8 cellular contexts compared by ENCODE assay signal in genomic region chr5:96702503-96703383, GRCh38. TPM values are rescaled to one million over a fixed set of nuclear protein-coding genes. Genes with fewer than 3 reads are reported as not detected.
DNase-seq lines count a peak whose midpoint lies in the region; ATAC-seq and TF ChIP-seq lines count a peak whose summit lies in the region.

No MANE protein-coding gene starts in this region.

- whole genome bisulfite sequencing in psoas muscle, 3 donors: 0 to 1% (median 1%) methylated on average over 57 to 70 of the region's 70 CpGs

- H3K4me1 ChIP-seq in DOHH2 (ENCODE audit: control insufficient read depth, low read length) (peaks cover 17% of the 10 kb centered on the region), ascending aorta (peaks cover 0 to 21% of the 10 kb centered on the region in 2 donors), right atrium auricular region (peaks cover 0 to 53% of the 10 kb centered on the region in 2 donors), psoas muscle (peaks cover 69% of the 10 kb centered on the region)

- H3K27ac Mint-ChIP-seq in T-helper 2 cell treated with Interferon-gamma antibody and Interleukin-4, amounts not matched to agents 5 μg/mL and 100 μg/mL, for 36 hours: peak overlapping the region; percentile 90

- in situ Hi-C loops in KBM-7 (cut with MboI; ENCODE audit: low pct_unique_long_range_greater_than_20kb, low sequenced_read_pairs): no loop called here

- peak; percentile 69 for ATAC-seq in GM21737 (IDR thresholded peaks at IDR 0.05; ENCODE audit: unreplicated experiment)
- ATAC-seq in psoas muscle: peak; percentile 85 to 94 (median 88)

- no peaks in the 10 kb centered on the region for H3K79me2 ChIP-seq in DOHH2 (ENCODE audit: control insufficient read depth, low read length)

- H3K9me3 Mint-ChIP-seq in T-helper 2 cell treated with Interferon-gamma antibody and Interleukin-4, amounts not matched to agents 5 μg/mL and 100 μg/mL, for 36 hours: no peaks in the 10 kb centered on the region

- no peak for TF ChIP-seq CTCF in DOHH2 (IDR thresholded peaks at IDR 0.05; ENCODE audit: low read depth, low read length, poor library complexity, severe bottlenecking)
- TF ChIP-seq CTCF in ascending aorta (IDR thresholded peaks at IDR 0.05): no peak
- TF ChIP-seq CTCF in right atrium auricular region (IDR thresholded peaks at IDR 0.05): no peak
- no peak for TF ChIP-seq CTCF in psoas muscle (IDR thresholded peaks at IDR 0.05)

- H3K27me3 ChIP-seq in DOHH2 (ENCODE audit: control insufficient read depth, low read length) (peaks cover 5% of the 10 kb centered on the region; the same call in 1 of the 2 replicates), ascending aorta (no peaks in the 10 kb centered on the region), right atrium auricular region (no peaks in the 10 kb centered on the region), psoas muscle (ENCODE audit: insufficient read depth in 3 of 3, low read length in 2 of 3) (no peaks in the 10 kb centered on the region)

- H3K36me3 ChIP-seq in DOHH2 (ENCODE audit: control insufficient read depth, low read length) (no peaks in the 10 kb centered on the region), ascending aorta (no peaks in the 10 kb centered on the region), right atrium auricular region (peaks cover 5% of the 10 kb centered on the region), psoas muscle (ENCODE audit: insufficient read depth in 1 of 2, low read depth in 1 of 2) (peaks cover 0 to 6% of the 10 kb centered on the region in 2 donors)

- H3K9me3 ChIP-seq in DOHH2 (ENCODE audit: control insufficient read depth, insufficient read depth, low read length) (no peaks in the 10 kb centered on the region), ascending aorta (no peaks in the 10 kb centered on the region), right atrium auricular region (no peaks in the 10 kb centered on the region), psoas muscle (no peaks in the 10 kb centered on the region)

- H3K27me3 Mint-ChIP-seq in T-helper 2 cell treated with Interferon-gamma antibody and Interleukin-4, amounts not matched to agents 5 μg/mL and 100 μg/mL, for 36 hours (ENCODE audit: low read depth): no peaks in the 10 kb centered on the region

- no peaks in the 10 kb centered on the region for H3K9me2 ChIP-seq in DOHH2 (replicated peaks; ENCODE audit: control insufficient read depth, low read length)

- peak; percentile 74 for DNase-seq in KBM-7
- DNase-seq in T-helper 2 cell treated with Interferon-gamma antibody and Interleukin-4, amounts not matched to agents 5 μg/mL and 100 μg/mL, for 36 hours (ENCODE audit: low spot score): peak; percentile 80
- DNase-seq in ascending aorta (ENCODE audit: low spot score in 2 of 2): peak; percentile 90 to 99
- DNase-seq in right atrium auricular region (ENCODE audit: low spot score): peak; percentile 98
- peak; percentile 98 for DNase-seq in psoas muscle
- peak; percentile 92 for DNase-seq in ureter (ENCODE audit: low spot score)

- H4K20me1 ChIP-seq in DOHH2 (ENCODE audit: control insufficient read depth, insufficient read depth, low read depth, low read length): no peaks in the 10 kb centered on the region

- H3K4me1 Mint-ChIP-seq in T-helper 2 cell treated with Interferon-gamma antibody and Interleukin-4, amounts not matched to agents 5 μg/mL and 100 μg/mL, for 36 hours (ENCODE audit: low read depth): peaks cover 26% of the 10 kb centered on the region

- peaks cover 9% of the 10 kb centered on the region for H3K36me3 Mint-ChIP-seq in T-helper 2 cell treated with Interferon-gamma antibody and Interleukin-4, amounts not matched to agents 5 μg/mL and 100 μg/mL, for 36 hours (ENCODE audit: low read depth)

- H3K27ac ChIP-seq in DOHH2 (ENCODE audit: low read depth, low read length) (no peak overlapping the region), ascending aorta (peak overlapping the region; percentile 90 to 94), right atrium auricular region (peak overlapping the region; percentile 97 to 98), psoas muscle (peak overlapping the region; percentile 99)

- H3K4me2 ChIP-seq in DOHH2 (ENCODE audit: low read length): peak overlapping the region; percentile 79

- peak overlapping the region; percentile 92 for H3K4me3 Mint-ChIP-seq in T-helper 2 cell treated with Interferon-gamma antibody and Interleukin-4, amounts not matched to agents 5 μg/mL and 100 μg/mL, for 36 hours

- H3F3A ChIP-seq in DOHH2 (ENCODE audit: control insufficient read depth, insufficient read depth): no peaks in the 10 kb centered on the region; the same call in 1 of the 2 replicates

- peak overlapping the region; percentile 69 for H3K4me3 ChIP-seq in DOHH2 (ENCODE audit: low read length)
- peak overlapping the region; percentile 63 to 75 for H3K4me3 ChIP-seq in ascending aorta
- peak overlapping the region; percentile 71 to 72 for H3K4me3 ChIP-seq in right atrium auricular region
- H3K4me3 ChIP-seq in psoas muscle: peak overlapping the region; percentile 85

- intact Hi-C loops in ascending aorta (cut with DNase I): loop anchor here (1.0 to 10.0 kb wide), 6 partner anchors 39 to 845 kb away; partner anchors contain the start of genes ELL2 and ERAP1
- intact Hi-C loops in psoas muscle (cut with DNase I): loop anchor here in 1 of 2 donors (5.0 kb wide), 1 partner anchor 40 kb away; the partner anchor contains the start of gene CAST

RNA-seq across cellular contexts. Expression of gene CAST, which starts 40.6 kb away (rescaled TPM):
- total RNA-seq in ascending aorta (266 TPM), right atrium auricular region (100 to 1,000 TPM; 439 to 631 TPM), psoas muscle (100 to 1,000 TPM; 193 to 447 (median 387) TPM), ureter (473 TPM)
- polyA plus RNA-seq in psoas muscle: 100 to 1,000 TPM; 231 to 312 (median 291) TPM
